Comparison of ENCODE assay signal across 9 cellular contexts in the genomic region with DNA sequence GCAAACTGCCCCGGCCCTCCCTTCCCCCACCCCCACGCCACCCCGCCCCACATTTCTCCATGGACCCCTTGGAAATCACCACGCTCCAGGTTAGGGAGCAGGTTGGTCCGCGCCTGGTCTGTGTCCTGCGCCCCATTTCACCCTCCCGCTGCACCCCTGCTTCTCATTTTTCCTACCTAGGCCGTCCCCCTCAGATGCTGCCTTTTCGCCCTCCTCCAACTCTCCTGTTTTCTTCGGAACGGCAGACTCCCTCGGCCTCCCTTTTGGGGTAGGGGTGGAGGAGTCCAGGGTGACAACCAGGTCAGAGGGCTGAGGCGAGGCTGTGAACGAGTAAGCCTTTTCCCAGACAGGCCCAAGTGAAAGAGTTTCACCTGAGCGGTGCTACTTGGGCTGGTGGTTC. TPM values are rescaled to one million over a fixed set of nuclear protein-coding genes. Genes with fewer than 3 reads are reported as not detected.
DNase-seq lines count a peak whose midpoint lies in the region; ATAC-seq and TF ChIP-seq lines count a peak whose summit lies in the region.
"Had no signal": no experiment of that assay in that cellular context is flagged by ENCODE, and none has a peak within 500 bp of the region (broad histone marks: within the 10 kb centered on the region; RNA-seq: fewer than 3 reads in every experiment).

No MANE protein-coding gene starts in this region.

- intact Hi-C loops in heart left ventricle (cut with DNase I) (loop anchor here in 1 of 10 donors (5.0 kb wide), 1 partner anchor 139 kb away; no protein-coding TSS in a partner anchor), Right ventricle myocardium superior (cut with DNase I) (no loop called here), breast epithelium (cut with DNase I; ENCODE audit: low total_unique reads) (no loop called here)

- TF ChIP-seq EP300 in upper lobe of left lung (IDR thresholded peaks at IDR 0.05) = no peak

- H3K36me3 ChIP-seq in heart left ventricle = no peaks in the 10 kb centered on the region
- H3K36me3 ChIP-seq in breast epithelium = no peaks in the 10 kb centered on the region
- H3K36me3 ChIP-seq in mesodermal cell (ENCODE audit: control insufficient read depth, insufficient read depth, low read length) = no peaks in the 10 kb centered on the region
- no peaks in the 10 kb centered on the region for H3K36me3 ChIP-seq in upper lobe of left lung

- H3K27me3 ChIP-seq in heart left ventricle = peaks cover 0 to 60% (median 5%) of the 10 kb centered on the region in 9 donors
- peaks cover 0 to 29% of the 10 kb centered on the region in 2 donors for H3K27me3 ChIP-seq in breast epithelium
- peaks cover 0 to 42% (median 18%) of the 10 kb centered on the region in 4 donors for H3K27me3 ChIP-seq in upper lobe of left lung

- WGBS in heart left ventricle, 4 donors = 43 to 61% (median 51%) methylated on average over 14 to 16 of the region's 16 CpGs
- 2 to 6% methylated on average over 6 to 7 of the region's 16 CpGs for WGBS in mesodermal cell (ENCODE audit: insufficient coverage in 2 of 2), 2 experiments
- WGBS in upper lobe of left lung, 2 donors = 33 to 41% methylated on average over 13 to 16 of the region's 16 CpGs

- ATAC-seq in heart left ventricle = no peak
- ATAC-seq in Right ventricle myocardium superior (ENCODE audit: poor library complexity) = no peak
- ATAC-seq in upper lobe of left lung (ENCODE audit: low FRiP score in 2 of 2) = no peak

- H3K4me3 ChIP-seq in heart left ventricle (peak overlapping the region in 11 of 12 donors; percentile 40 to 72 (median 58)), breast epithelium (peak overlapping the region; percentile 45 to 71 (median 62)), mesodermal cell (ENCODE audit: extremely low read depth, insufficient read depth, low read length, poor library complexity, severe bottlenecking) (peak overlapping the region; percentile 53), upper lobe of left lung (peak overlapping the region in 3 of 4 donors; percentile 42 to 55 (median 49))

- peak in 1 of 5 donors; percentile 43 for DNase-seq in heart left ventricle
- DNase-seq in Right ventricle myocardium superior = no peak
- no peak for DNase-seq in breast epithelium (ENCODE audit: low spot score in 2 of 2)
- no peak for DNase-seq in upper lobe of left lung
- no peak for DNase-seq in superior temporal gyrus (ENCODE audit: extremely low spot score)
- no peak for DNase-seq in iPS-NIHi7 (ENCODE audit: extremely low spot score)
- DNase-seq in hepatic stellate cell (ENCODE audit: low spot score) = no peak

- H3K27ac ChIP-seq in heart left ventricle (no peak overlapping the region), breast epithelium (no peak overlapping the region), mesodermal cell (ENCODE audit: low read depth, low read length, severe bottlenecking) (no peak overlapping the region), upper lobe of left lung (no peak overlapping the region)

- TF ChIP-seq CTCF in heart left ventricle (IDR thresholded peaks at IDR 0.05) = no peak
- TF ChIP-seq CTCF in breast epithelium (IDR thresholded peaks at IDR 0.05) = no peak
- no peak for TF ChIP-seq CTCF in upper lobe of left lung (IDR thresholded peaks at IDR 0.05)

- H3K9me3 ChIP-seq in heart left ventricle (no peaks in the 10 kb centered on the region), breast epithelium (no peaks in the 10 kb centered on the region), mesodermal cell (ENCODE audit: control insufficient read depth, low read length) (no peaks in the 10 kb centered on the region), upper lobe of left lung (no peaks in the 10 kb centered on the region)

- TF ChIP-seq POLR2A in heart left ventricle (IDR thresholded peaks at IDR 0.05) (no peak), breast epithelium (IDR thresholded peaks at IDR 0.05) (no peak), upper lobe of left lung (IDR thresholded peaks at IDR 0.05) (no peak)

- H3K4me1 ChIP-seq in heart left ventricle (peaks cover 0 to 34% (median 10%) of the 10 kb centered on the region in 12 donors), breast epithelium (peaks cover 0 to 6% of the 10 kb centered on the region in 2 donors), mesodermal cell (ENCODE audit: control insufficient read depth, insufficient read depth, low read length, poor library complexity, severe bottlenecking) (peaks cover 3% of the 10 kb centered on the region), upper lobe of left lung (peaks cover 14 to 47% (median 30%) of the 10 kb centered on the region in 4 donors)

RNA-seq across cellular contexts. Expression of a gene that starts 0.9 kb away (rescaled TPM):
- total RNA-seq in heart left ventricle (10 to 100 TPM in 6 of 9 donors, 1 to 10 TPM in 3; 2.1 to 16.9 (median 12.7) TPM), Right ventricle myocardium superior (12.0 TPM), breast epithelium (1 to 10 TPM; 3.3 to 7.9 (median 3.7) TPM), upper lobe of left lung (1 to 10 TPM in 5 of 6 donors, under 1 TPM in 1; under 0.01 to 5.5 (median 3.3) TPM)
- polyA plus RNA-seq in heart left ventricle = 1 to 10 TPM; 6.4 to 8.6 TPM
- polyA plus RNA-seq in mesodermal cell (2013, experiment 1 of 2) = 0.70 TPM
- polyA plus RNA-seq in mesodermal cell (2013, experiment 2 of 2) = 0.86 TPM
- total RNA-seq: HT-29 had no signal

RNA-seq across cellular contexts. Expression of a gene that starts 22.9 kb away (rescaled TPM):
- total RNA-seq in heart left ventricle (10 to 100 TPM in 5 of 9 donors, 1 to 10 TPM in 4; 3.6 to 32.5 (median 11.8) TPM), Right ventricle myocardium superior (17.6 TPM), breast epithelium (under 1 TPM; under 0.01 to 0.88 (median 0.16) TPM), upper lobe of left lung (1 to 10 TPM in 1 of 6 donors, under 1 TPM in 3, not detected in 2; 0.22 to 2.4 (median 0.32) TPM)
- polyA plus RNA-seq in heart left ventricle = 10 to 100 TPM in 1 of 2 donors, 1 to 10 TPM in 1; 5.0 to 17.5 TPM
- 0.15 TPM for polyA plus RNA-seq in mesodermal cell (2013, experiment 1 of 2)
- 0.10 TPM for polyA plus RNA-seq in mesodermal cell (2013, experiment 2 of 2)
- total RNA-seq: HT-29 had no signal
